Comparison of ENCODE assay signal across 9 cellular contexts in genomic region chr1:94527447-94528031, GRCh38. TPM values are rescaled to one million over a fixed set of nuclear protein-coding genes. Genes with fewer than 3 reads are reported as not detected.
DNase-seq lines count a peak whose midpoint lies in the region; TF ChIP-seq lines count a peak whose summit lies in the region.
"Had no signal": no experiment of that assay in that cellular context is flagged by ENCODE, and none has a peak within 500 bp of the region (broad histone marks: within the 10 kb centered on the region; RNA-seq: fewer than 3 reads in every experiment).

No MANE protein-coding gene starts in this region.

- peak; percentile 49 for DNase-seq in A172 (ENCODE audit: low spot score)
- DNase-seq in LHCN-M2 (ENCODE audit: low read depth) = peak; percentile 53
- DNase-seq in adipocyte (ENCODE audit: low read depth) = peak; percentile 16
- peak; percentile 38 for DNase-seq in iPS-NIHi11 (ENCODE audit: low spot score)
- DNase-seq in tibial artery = no peak
- DNase-seq in epidermal melanocyte (ENCODE audit: insufficient read length, low spot score) = no peak
- DNase-seq in stimulated activated CD4-positive, alpha-beta T cell treated with anti-CD3 and anti-CD28 coated beads, Interleukin-1b, Interleukin-23, amount 100 ng/mL, for 48 hours = no peak
- DNase-seq in midbrain (lab: John Stamatoyannopoulos, UW) = no peak
- DNase-seq: substantia nigra had no signal

- intact Hi-C loops in tibial artery (cut with DNase I; ENCODE audit: low total_unique reads) = loop anchor here (10.0 kb wide), 1 partner anchor 507 kb away; no protein-coding TSS in a partner anchor

- H3K9me3 ChIP-seq in adipocyte (ENCODE audit: control insufficient read depth, low read length) (no peaks in the 10 kb centered on the region), tibial artery (no peaks in the 10 kb centered on the region)

- H3K27me3 ChIP-seq in adipocyte (replicated peaks; ENCODE audit: control insufficient read depth, insufficient read depth, low read length) = no peaks in the 10 kb centered on the region
- H3K27me3 ChIP-seq in tibial artery = no peaks in the 10 kb centered on the region

- no peak for TF ChIP-seq CTCF in tibial artery (IDR thresholded peaks at IDR 0.05)

- H3K4me3 ChIP-seq in adipocyte (ENCODE audit: low read length) (no peak overlapping the region), tibial artery (no peak overlapping the region)

- H3K27ac ChIP-seq in tibial artery = no peak overlapping the region

- H3K36me3 ChIP-seq in adipocyte (ENCODE audit: control insufficient read depth, insufficient read depth, low read length, severe bottlenecking) (peaks cover 42% of the 10 kb centered on the region), tibial artery (peaks cover 0 to 17% (median 4%) of the 10 kb centered on the region in 3 donors)

- peaks cover 9% of the 10 kb centered on the region for H3K4me1 ChIP-seq in adipocyte (ENCODE audit: control insufficient read depth, insufficient read depth, low read length)
- peaks cover 0 to 2% (median 0%) of the 10 kb centered on the region in 4 donors for H3K4me1 ChIP-seq in tibial artery

- H3K9ac ChIP-seq in adipocyte (ENCODE audit: low read length) = no peak overlapping the region

RNA-seq across cellular contexts. Expression of gene F3, which starts 14.0 kb away (rescaled TPM):
- total RNA-seq in A172 (2014; rRNA removed; shearing (Covaris generic)) = 79.2 and 79.3 TPM in 2 replicates
- total RNA-seq in LHCN-M2 (2014; rRNA removed) = 30.2 and 56.4 TPM in 2 replicates
- 41.5 TPM for polyA plus RNA-seq in LHCN-M2 (2012)

Comparison
In these comparisons a context has a peak if more than half of its experiments do, and no peak if none do; other contexts are left out.
1. DNase-seq: peak in A172 (single experiment), LHCN-M2 (single experiment), adipocyte (single experiment) and iPS-NIHi11 (single experiment); none in tibial artery (0 of 2), epidermal melanocyte (single experiment), stimulated activated CD4-positive, alpha-beta T cell treated with anti-CD3 and anti-CD28 coated beads, Interleukin-1b, Interleukin-23, amount 100 ng/mL, for 48 hours (single experiment) and midbrain (single experiment).